ENCODE assay signal across 24 cellular contexts in the genomic region with DNA sequence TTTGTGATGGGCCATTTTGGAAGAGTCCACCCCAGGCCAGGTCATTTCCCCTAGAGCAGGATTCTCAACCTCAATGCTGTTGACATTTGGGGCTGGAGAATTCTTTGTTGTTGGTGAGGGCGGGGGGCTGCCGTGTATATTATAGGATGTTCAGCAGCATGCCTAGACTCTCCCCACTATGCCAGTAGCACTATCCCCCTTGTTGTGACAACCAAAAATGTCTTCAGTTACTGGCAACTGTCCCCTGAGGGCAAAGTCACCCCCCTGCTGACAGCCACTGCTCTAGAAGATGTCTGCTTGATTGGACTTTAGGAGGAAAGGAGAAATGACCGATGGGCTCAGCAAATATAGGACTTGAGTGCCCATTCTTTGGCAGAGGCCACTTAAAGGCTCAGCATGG. TPM values are rescaled to one million over a fixed set of nuclear protein-coding genes. Genes with fewer than 3 reads are reported as not detected.
DNase-seq lines count a peak whose midpoint lies in the region; ATAC-seq and TF ChIP-seq lines count a peak whose summit lies in the region.
"Had no signal": no experiment of that assay in that cellular context is flagged by ENCODE, and none has a peak within 500 bp of the region (broad histone marks: within the 10 kb centered on the region; RNA-seq: fewer than 3 reads in every experiment).

No MANE protein-coding gene starts in this region.

- no peak for TF ChIP-seq CTCF in DOHH2 (IDR thresholded peaks at IDR 0.05; ENCODE audit: low read depth, low read length, poor library complexity, severe bottlenecking)
- TF ChIP-seq CTCF in activated CD8-positive, alpha-beta T cell treated with anti-CD3 and anti-CD28 coated beads for 36 hours (IDR thresholded peaks at IDR 0.05): no peak

- H3K4me1 ChIP-seq in CD4-positive, CD25-positive, alpha-beta regulatory T cell (ENCODE audit: control insufficient read depth, insufficient read depth, low read length, poor library complexity, severe bottlenecking): peaks cover 15% of the 10 kb centered on the region
- peaks cover 52% of the 10 kb centered on the region for H3K4me1 ChIP-seq in DOHH2 (ENCODE audit: control insufficient read depth, low read length)

- H3K27me3 ChIP-seq in CD4-positive, CD25-positive, alpha-beta regulatory T cell (ENCODE audit: control insufficient read depth, insufficient read depth, low read length): no peaks in the 10 kb centered on the region
- H3K27me3 ChIP-seq in DOHH2 (ENCODE audit: control insufficient read depth, low read length): no peaks in the 10 kb centered on the region

- POLR2A ChIA-PET in activated CD8-positive, alpha-beta T cell treated with anti-CD3 and anti-CD28 coated beads for 36 hours (lab: Charles Lee): no interaction called here
- POLR2A ChIA-PET in naive thymus-derived CD8-positive, alpha-beta T cell (lab: Charles Lee): no interaction called here

- H3K4me2 ChIP-seq in DOHH2 (ENCODE audit: low read length): no peak overlapping the region

- H3K79me2 ChIP-seq in DOHH2 (ENCODE audit: control insufficient read depth, low read length): peaks cover 31% of the 10 kb centered on the region

- H3K9me2 ChIP-seq in DOHH2 (replicated peaks; ENCODE audit: control insufficient read depth, low read length): no peaks in the 10 kb centered on the region

- ATAC-seq in CD4-positive, CD25-positive, alpha-beta regulatory T cell (ENCODE audit: low read depth in 2 of 2): no peak
- ATAC-seq in activated CD8-positive, alpha-beta T cell treated with anti-CD3 and anti-CD28 coated beads for 36 hours: no peak
- no peak for ATAC-seq in naive thymus-derived CD8-positive, alpha-beta T cell
- ATAC-seq: left cardiac atrium had no signal

- peaks cover 9 to 52% (median 32%) of the 10 kb centered on the region in 4 donors for H3K4me1 Mint-ChIP-seq in CD4-positive, CD25-positive, alpha-beta regulatory T cell
- H3K4me1 Mint-ChIP-seq in activated CD8-positive, alpha-beta T cell treated with anti-CD3 and anti-CD28 coated beads for 36 hours (ENCODE audit: low read depth): peaks cover 40% of the 10 kb centered on the region
- H3K4me1 Mint-ChIP-seq in naive thymus-derived CD8-positive, alpha-beta T cell: peaks cover 35 to 60% (median 37%) of the 10 kb centered on the region in 4 donors
- H3K4me1 Mint-ChIP-seq: mesothelial cell of epicardium, nephron progenitor cell had no signal

- H3K9me3 ChIP-seq in CD4-positive, CD25-positive, alpha-beta regulatory T cell (ENCODE audit: control insufficient read depth in 2 of 2, low read length in 2 of 2): no peaks in the 10 kb centered on the region
- no peaks in the 10 kb centered on the region for H3K9me3 ChIP-seq in DOHH2 (ENCODE audit: control insufficient read depth, insufficient read depth, low read length)

- H3K27me3 Mint-ChIP-seq in CD4-positive, CD25-positive, alpha-beta regulatory T cell: no peaks in the 10 kb centered on the region
- no peaks in the 10 kb centered on the region for H3K27me3 Mint-ChIP-seq in activated CD8-positive, alpha-beta T cell treated with anti-CD3 and anti-CD28 coated beads for 36 hours
- no peaks in the 10 kb centered on the region for H3K27me3 Mint-ChIP-seq in naive thymus-derived CD8-positive, alpha-beta T cell
- H3K27me3 Mint-ChIP-seq: progenitor cell of endocrine pancreas; stimulated activated naive CD8-positive, alpha-beta T cell treated with anti-CD3 and anti-CD28 coated beads, Interleukin-15, Interleukin-2, amounts not matched to agents 100 ng/mL and 50 ng/mL, for 24 hours had no signal

- H3F3A ChIP-seq in DOHH2 (ENCODE audit: control insufficient read depth, insufficient read depth): peaks cover 7% of the 10 kb centered on the region; the same call in 1 of the 2 replicates

- CTCF ChIA-PET in activated CD8-positive, alpha-beta T cell treated with anti-CD3 and anti-CD28 coated beads for 36 hours (lab: Charles Lee): no interaction called here

- peaks cover 64% of the 10 kb centered on the region for H3K36me3 ChIP-seq in CD4-positive, CD25-positive, alpha-beta regulatory T cell (ENCODE audit: control insufficient read depth, insufficient read depth, low read length)
- H3K36me3 ChIP-seq in DOHH2 (ENCODE audit: control insufficient read depth, low read length): peaks cover 39% of the 10 kb centered on the region

- no peak overlapping the region for H3K27ac ChIP-seq in CD4-positive, CD25-positive, alpha-beta regulatory T cell (ENCODE audit: insufficient read depth, low read length, poor library complexity, severe bottlenecking)
- peak overlapping the region; percentile 82 for H3K27ac ChIP-seq in DOHH2 (ENCODE audit: low read depth, low read length)
- H3K27ac ChIP-seq: GM23248, HL-60, VCaP had no signal

- H3K27ac Mint-ChIP-seq in CD4-positive, CD25-positive, alpha-beta regulatory T cell: peak overlapping the region; percentile 9 to 49 (median 10)
- peak overlapping the region; percentile 76 for H3K27ac Mint-ChIP-seq in activated CD8-positive, alpha-beta T cell treated with anti-CD3 and anti-CD28 coated beads for 36 hours
- H3K27ac Mint-ChIP-seq in naive thymus-derived CD8-positive, alpha-beta T cell: peak overlapping the region in 8 of 10 donors; percentile 75 to 98 (median 92)
- H3K27ac Mint-ChIP-seq: mesothelial cell of epicardium, nephron progenitor cell, progenitor cell of endocrine pancreas had no signal

- H3K9me3 Mint-ChIP-seq in CD4-positive, CD25-positive, alpha-beta regulatory T cell: no peaks in the 10 kb centered on the region
- no peaks in the 10 kb centered on the region for H3K9me3 Mint-ChIP-seq in activated CD8-positive, alpha-beta T cell treated with anti-CD3 and anti-CD28 coated beads for 36 hours
- no peaks in the 10 kb centered on the region for H3K9me3 Mint-ChIP-seq in naive thymus-derived CD8-positive, alpha-beta T cell
- H3K9me3 Mint-ChIP-seq: mesothelial cell of epicardium; nephron progenitor cell; stimulated activated naive CD8-positive, alpha-beta T cell treated with anti-CD3 and anti-CD28 coated beads, Interleukin-15, Interleukin-2, amounts not matched to agents 100 ng/mL and 50 ng/mL, for 24 hours had no signal

- DNase-seq in CD4-positive, CD25-positive, alpha-beta regulatory T cell: no peak
- no peak for DNase-seq in activated CD8-positive, alpha-beta T cell treated with anti-CD3 and anti-CD28 coated beads for 36 hours
- no peak for DNase-seq in naive thymus-derived CD8-positive, alpha-beta T cell
- no peak for DNase-seq in D341Med (ENCODE audit: low spot score)
- no peak for DNase-seq in HPDE6-E6E7 (ENCODE audit: extremely low spot score)
- DNase-seq in NCI-H345 (lab: John Stamatoyannopoulos, UW): no peak
- DNase-seq: activated T-cell treated with anti-CD3 and anti-CD28 coated beads, Interleukin-2, amount 50 U/mL, for 48 hours; cortex of kidney; GF-D8; GM23248; left cardiac atrium; NCI-H2171 treated with DMSO at 0.1 percent for 48 hours; NCI-H69; nephron progenitor cell; OCI-M1; SHP77; stimulated activated CD4-positive, alpha-beta T cell treated with anti-CD3 and anti-CD28 coated beads, Interleukin-2, amount 100 ng/mL, for 24 hours; trophoblast cell had no signal

- no peak overlapping the region for H3K4me3 ChIP-seq in CD4-positive, CD25-positive, alpha-beta regulatory T cell (ENCODE audit: low read depth, low read length)
- H3K4me3 ChIP-seq in DOHH2 (ENCODE audit: low read length): no peak overlapping the region
- H3K4me3 ChIP-seq: GM23248 had no signal

- H3K4me3 Mint-ChIP-seq in CD4-positive, CD25-positive, alpha-beta regulatory T cell: no peak overlapping the region
- no peak overlapping the region for H3K4me3 Mint-ChIP-seq in activated CD8-positive, alpha-beta T cell treated with anti-CD3 and anti-CD28 coated beads for 36 hours
- H3K4me3 Mint-ChIP-seq in naive thymus-derived CD8-positive, alpha-beta T cell: no peak overlapping the region
- H3K4me3 Mint-ChIP-seq: mesothelial cell of epicardium; nephron progenitor cell; stimulated activated naive CD8-positive, alpha-beta T cell treated with anti-CD3 and anti-CD28 coated beads, Interleukin-15, Interleukin-2, amounts not matched to agents 100 ng/mL and 50 ng/mL, for 24 hours had no signal

- no peaks in the 10 kb centered on the region for H4K20me1 ChIP-seq in DOHH2 (ENCODE audit: control insufficient read depth, insufficient read depth, low read depth, low read length)

- intact Hi-C loops in activated CD8-positive, alpha-beta T cell treated with anti-CD3 and anti-CD28 coated beads for 36 hours (cut with micrococcal nuclease): no loop called here

- H3K36me3 Mint-ChIP-seq in CD4-positive, CD25-positive, alpha-beta regulatory T cell: peaks cover 32% of the 10 kb centered on the region
- peaks cover 31% of the 10 kb centered on the region for H3K36me3 Mint-ChIP-seq in activated CD8-positive, alpha-beta T cell treated with anti-CD3 and anti-CD28 coated beads for 36 hours (ENCODE audit: low read depth)
- peaks cover 0 to 33% (median 2%) of the 10 kb centered on the region in 3 donors for H3K36me3 Mint-ChIP-seq in naive thymus-derived CD8-positive, alpha-beta T cell

RNA-seq across cellular contexts. Expression of a gene that starts 35.5 kb away (rescaled TPM):
- 65.0 TPM for total RNA-seq in CD4-positive, CD25-positive, alpha-beta regulatory T cell
- polyA plus RNA-seq in CD4-positive, CD25-positive, alpha-beta regulatory T cell: 10 to 100 TPM; 14.5 to 18.3 (median 16.6) TPM
- total RNA-seq in activated CD8-positive, alpha-beta T cell treated with anti-CD3 and anti-CD28 coated beads for 36 hours: 10 to 100 TPM; 51.6 to 54.7 TPM
- total RNA-seq in naive thymus-derived CD8-positive, alpha-beta T cell: 10 to 100 TPM; 40.6 to 44.9 TPM
- 10 to 100 TPM in 1 of 3 donors, 1 to 10 TPM in 2; 6.2 to 16.2 (median 9.3) TPM for polyA plus RNA-seq in naive thymus-derived CD8-positive, alpha-beta T cell

Comparison
In these comparisons a context has a peak if more than half of its experiments do, and no peak if none do; other contexts are left out.
1. H3K27ac Mint-ChIP-seq: peak in every context shown above with its lines; median percentile 92 in naive thymus-derived CD8-positive, alpha-beta T cell; 76 in activated CD8-positive, alpha-beta T cell treated with anti-CD3 and anti-CD28 coated beads for 36 hours; 10 in CD4-positive, CD25-positive, alpha-beta regulatory T cell.